ENCODE assay signal across 10 cellular contexts in the genomic region with DNA sequence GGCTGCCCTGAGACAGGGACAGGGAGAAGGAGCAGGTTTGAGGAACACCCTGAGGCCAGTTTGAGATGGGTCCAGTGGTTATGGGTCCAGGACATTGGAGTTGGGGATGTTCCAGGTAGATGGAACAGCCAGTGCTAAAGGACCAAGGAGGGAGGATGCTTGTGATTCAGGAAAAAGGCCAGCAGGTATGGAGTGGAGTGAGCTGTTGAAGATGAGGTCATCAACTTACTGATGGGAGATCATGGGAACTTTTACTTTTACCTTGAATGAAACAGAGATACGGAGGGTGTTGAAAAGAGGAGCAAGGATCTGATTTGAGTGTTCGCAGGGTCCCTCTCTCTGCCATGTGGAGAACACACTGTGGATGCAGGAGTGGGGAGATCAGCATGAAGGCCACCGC. TPM values are rescaled to one million over a fixed set of nuclear protein-coding genes. Genes with fewer than 3 reads are reported as not detected.
"Had no signal": no experiment of that assay in that cellular context is flagged by ENCODE, and none has a peak within 500 bp of the region (broad histone marks: within the 10 kb centered on the region; RNA-seq: fewer than 3 reads in every experiment).

No MANE protein-coding gene starts in this region.

- H3K4me2 ChIP-seq: GM23338 had no signal

- ATAC-seq: GM23338 had no signal

- FAIRE-seq: H1, H54 had no signal

- H3K4me3 ChIP-seq: GM23338 had no signal

- H3K27ac ChIP-seq: HL-60 had no signal

- H2AFZ ChIP-seq: GM23338 had no signal

- DNase-seq: H9, HCEC 1CT, HFFc6, IMR-90, KBM-7 had no signal

RNA-seq across cellular contexts. Expression of a gene that starts 25.5 kb away (rescaled TPM):
- total RNA-seq: HT1080 had no signal
